Comparison of ENCODE assay signal across 9 cellular contexts in the genomic region with DNA sequence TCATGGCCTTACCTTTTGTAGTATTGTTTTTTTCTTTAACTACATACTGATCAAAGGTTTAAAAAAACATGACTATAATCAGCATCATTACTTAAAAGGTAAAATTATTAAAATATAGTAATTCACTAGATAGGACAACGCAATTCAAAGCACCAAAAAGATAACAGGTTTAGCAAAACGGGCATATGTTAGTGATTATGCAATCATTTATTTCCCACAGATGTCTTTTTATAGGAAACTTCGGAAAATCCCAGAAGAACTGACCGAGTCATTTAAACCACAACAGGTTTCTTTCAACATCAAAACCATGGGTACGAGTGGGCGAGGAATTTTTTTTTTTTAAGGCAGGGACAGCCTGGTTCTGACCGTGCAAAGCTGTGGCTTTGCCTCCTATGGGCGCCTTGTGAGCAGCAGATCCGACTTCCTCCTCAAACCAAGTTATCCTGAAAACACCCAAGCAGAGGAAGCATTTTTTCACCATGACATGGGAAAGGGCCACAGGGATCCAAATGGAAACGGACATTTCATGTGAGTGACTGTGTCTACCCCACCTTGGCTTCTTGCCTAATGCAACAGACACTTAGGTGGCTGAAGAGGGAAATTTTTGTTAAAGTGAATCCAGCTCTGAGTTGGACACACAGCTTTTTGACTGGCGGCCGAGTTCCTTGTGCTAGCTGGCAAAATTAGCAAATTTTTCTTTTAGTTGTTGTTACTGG.
DNase-seq lines count a peak whose midpoint lies in the region; ATAC-seq lines count a peak whose summit lies in the region.
"Had no signal": no experiment of that assay in that cellular context is flagged by ENCODE, and none has a peak within 500 bp of the region (broad histone marks: within the 10 kb centered on the region; RNA-seq: fewer than 3 reads in every experiment).

No MANE protein-coding gene starts in this region.

- no peak for ATAC-seq in HG03097 (IDR thresholded peaks at IDR 0.05; ENCODE audit: low FRiP score, unreplicated experiment)

- H3K27ac ChIP-seq in cingulate gyrus (ENCODE audit: low read depth, low read length) = peak overlapping the region; percentile 34
- H3K27ac ChIP-seq: C4-2B had no signal

- DNase-seq in 8988T (peak; percentile 9), HS-5 (ENCODE audit: low read depth) (peak; percentile 99), kidney tubule cell (ENCODE audit: low spot score) (peak; percentile 98), cerebellar nuclear complex (lab: John Stamatoyannopoulos, UW) (no peak), OCI-M2 (lab: John Stamatoyannopoulos, UW; ENCODE audit: unreplicated experiment) (no peak), NK-92 (lab: John Stamatoyannopoulos, UW; ENCODE audit: unreplicated experiment) (no peak)

Comparison
In these comparisons a context has a peak if more than half of its experiments do, and no peak if none do; other contexts are left out.
1. DNase-seq: peak in 8988T (single experiment), HS-5 (single experiment) and kidney tubule cell (single experiment); none in cerebellar nuclear complex (0 of 2), OCI-M2 (single experiment) and NK-92 (single experiment).